ENCODE assay signal across 2 cellular contexts in the genomic region with DNA sequence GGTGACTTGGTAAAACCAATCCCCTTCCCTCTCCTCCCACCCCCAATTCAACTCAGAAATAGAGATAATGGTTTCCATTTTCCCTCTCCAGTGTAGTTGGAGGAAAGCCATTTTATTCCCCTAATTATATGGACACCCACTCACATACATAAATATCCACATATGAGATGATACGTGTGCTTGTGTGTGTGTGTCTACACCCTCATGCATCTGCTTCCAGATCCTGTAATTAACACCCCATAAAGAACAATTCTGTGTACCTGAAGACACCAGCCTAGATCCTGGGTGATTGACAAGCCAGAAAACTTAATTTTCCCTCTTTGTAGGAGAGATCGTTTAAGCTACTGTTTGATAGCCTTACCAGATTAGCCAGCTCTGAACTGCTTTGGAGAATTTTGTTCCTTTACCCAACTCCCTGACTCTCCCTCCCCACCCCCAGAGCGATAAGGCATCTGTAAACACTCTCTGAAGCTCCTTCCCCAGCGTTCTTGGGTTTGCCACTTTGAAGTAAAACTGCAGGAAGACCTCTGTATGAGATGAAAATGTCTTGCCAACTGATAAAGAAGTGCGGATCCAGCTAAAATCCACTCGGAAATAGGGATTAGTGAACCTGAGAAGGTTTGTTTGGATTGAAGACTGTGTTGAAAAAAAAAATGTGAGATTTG.
TF ChIP-seq lines count a peak whose summit lies in the region.

No MANE protein-coding gene starts in this region.

TF ChIP-seq in GM23338, 12 proteins besides CTCF, POLR2A, EP300 and RAD21 (continued from another document):
- TF ChIP-seq, protein P1, sequence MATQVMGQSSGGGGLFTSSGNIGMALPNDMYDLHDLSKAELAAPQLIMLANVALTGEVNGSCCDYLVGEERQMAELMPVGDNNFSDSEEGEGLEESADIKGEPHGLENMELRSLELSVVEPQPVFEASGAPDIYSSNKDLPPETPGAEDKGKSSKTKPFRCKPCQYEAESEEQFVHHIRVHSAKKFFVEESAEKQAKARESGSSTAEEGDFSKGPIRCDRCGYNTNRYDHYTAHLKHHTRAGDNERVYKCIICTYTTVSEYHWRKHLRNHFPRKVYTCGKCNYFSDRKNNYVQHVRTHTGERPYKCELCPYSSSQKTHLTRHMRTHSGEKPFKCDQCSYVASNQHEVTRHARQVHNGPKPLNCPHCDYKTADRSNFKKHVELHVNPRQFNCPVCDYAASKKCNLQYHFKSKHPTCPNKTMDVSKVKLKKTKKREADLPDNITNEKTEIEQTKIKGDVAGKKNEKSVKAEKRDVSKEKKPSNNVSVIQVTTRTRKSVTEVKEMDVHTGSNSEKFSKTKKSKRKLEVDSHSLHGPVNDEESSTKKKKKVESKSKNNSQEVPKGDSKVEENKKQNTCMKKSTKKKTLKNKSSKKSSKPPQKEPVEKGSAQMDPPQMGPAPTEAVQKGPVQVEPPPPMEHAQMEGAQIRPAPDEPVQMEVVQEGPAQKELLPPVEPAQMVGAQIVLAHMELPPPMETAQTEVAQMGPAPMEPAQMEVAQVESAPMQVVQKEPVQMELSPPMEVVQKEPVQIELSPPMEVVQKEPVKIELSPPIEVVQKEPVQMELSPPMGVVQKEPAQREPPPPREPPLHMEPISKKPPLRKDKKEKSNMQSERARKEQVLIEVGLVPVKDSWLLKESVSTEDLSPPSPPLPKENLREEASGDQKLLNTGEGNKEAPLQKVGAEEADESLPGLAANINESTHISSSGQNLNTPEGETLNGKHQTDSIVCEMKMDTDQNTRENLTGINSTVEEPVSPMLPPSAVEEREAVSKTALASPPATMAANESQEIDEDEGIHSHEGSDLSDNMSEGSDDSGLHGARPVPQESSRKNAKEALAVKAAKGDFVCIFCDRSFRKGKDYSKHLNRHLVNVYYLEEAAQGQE (IDR thresholded peaks at IDR 0.05; ENCODE audit: unreplicated experiment): no peak

TF ChIP-seq in WTC11, 78 proteins besides CTCF, POLR2A, EP300 and RAD21 (continued from another document):
- TF ChIP-seq, protein P2, sequence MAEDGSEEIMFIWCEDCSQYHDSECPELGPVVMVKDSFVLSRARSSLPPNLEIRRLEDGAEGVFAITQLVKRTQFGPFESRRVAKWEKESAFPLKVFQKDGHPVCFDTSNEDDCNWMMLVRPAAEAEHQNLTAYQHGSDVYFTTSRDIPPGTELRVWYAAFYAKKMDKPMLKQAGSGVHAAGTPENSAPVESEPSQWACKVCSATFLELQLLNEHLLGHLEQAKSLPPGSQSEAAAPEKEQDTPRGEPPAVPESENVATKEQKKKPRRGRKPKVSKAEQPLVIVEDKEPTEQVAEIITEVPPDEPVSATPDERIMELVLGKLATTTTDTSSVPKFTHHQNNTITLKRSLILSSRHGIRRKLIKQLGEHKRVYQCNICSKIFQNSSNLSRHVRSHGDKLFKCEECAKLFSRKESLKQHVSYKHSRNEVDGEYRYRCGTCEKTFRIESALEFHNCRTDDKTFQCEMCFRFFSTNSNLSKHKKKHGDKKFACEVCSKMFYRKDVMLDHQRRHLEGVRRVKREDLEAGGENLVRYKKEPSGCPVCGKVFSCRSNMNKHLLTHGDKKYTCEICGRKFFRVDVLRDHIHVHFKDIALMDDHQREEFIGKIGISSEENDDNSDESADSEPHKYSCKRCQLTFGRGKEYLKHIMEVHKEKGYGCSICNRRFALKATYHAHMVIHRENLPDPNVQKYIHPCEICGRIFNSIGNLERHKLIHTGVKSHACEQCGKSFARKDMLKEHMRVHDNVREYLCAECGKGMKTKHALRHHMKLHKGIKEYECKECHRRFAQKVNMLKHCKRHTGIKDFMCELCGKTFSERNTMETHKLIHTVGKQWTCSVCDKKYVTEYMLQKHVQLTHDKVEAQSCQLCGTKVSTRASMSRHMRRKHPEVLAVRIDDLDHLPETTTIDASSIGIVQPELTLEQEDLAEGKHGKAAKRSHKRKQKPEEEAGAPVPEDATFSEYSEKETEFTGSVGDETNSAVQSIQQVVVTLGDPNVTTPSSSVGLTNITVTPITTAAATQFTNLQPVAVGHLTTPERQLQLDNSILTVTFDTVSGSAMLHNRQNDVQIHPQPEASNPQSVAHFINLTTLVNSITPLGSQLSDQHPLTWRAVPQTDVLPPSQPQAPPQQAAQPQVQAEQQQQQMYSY (CRISPR knock-in tag; IDR thresholded peaks at IDR 0.05): no peak
- TF ChIP-seq ZNF232 (CRISPR knock-in tag; IDR thresholded peaks at IDR 0.05) (no peak), SOX15 (CRISPR knock-in tag; IDR thresholded peaks at IDR 0.05) (no peak), ESRRA (CRISPR knock-in tag; IDR thresholded peaks at IDR 0.05; ENCODE audit: borderline replicate concordance) (no peak), ATF1 (CRISPR knock-in tag; IDR thresholded peaks at IDR 0.05) (no peak), PRRX2 (CRISPR knock-in tag; IDR thresholded peaks at IDR 0.05) (no peak), NFATC4 (CRISPR knock-in tag; IDR thresholded peaks at IDR 0.05) (no peak), KAT7 (CRISPR knock-in tag; IDR thresholded peaks at IDR 0.05; ENCODE audit: borderline replicate concordance) (no peak), SP1 (CRISPR knock-in tag; conservative IDR thresholded peaks at IDR 0.05) (no peak), JUN (CRISPR knock-in tag; IDR thresholded peaks at IDR 0.05) (no peak), ETV6 (CRISPR knock-in tag; IDR thresholded peaks at IDR 0.05) (no peak), ZNF263 (CRISPR knock-in tag; IDR thresholded peaks at IDR 0.05; ENCODE audit: low read depth) (no peak), ZNF219 (CRISPR knock-in tag; IDR thresholded peaks at IDR 0.05; ENCODE audit: borderline replicate concordance) (no peak)
- TF ChIP-seq, protein P3, sequence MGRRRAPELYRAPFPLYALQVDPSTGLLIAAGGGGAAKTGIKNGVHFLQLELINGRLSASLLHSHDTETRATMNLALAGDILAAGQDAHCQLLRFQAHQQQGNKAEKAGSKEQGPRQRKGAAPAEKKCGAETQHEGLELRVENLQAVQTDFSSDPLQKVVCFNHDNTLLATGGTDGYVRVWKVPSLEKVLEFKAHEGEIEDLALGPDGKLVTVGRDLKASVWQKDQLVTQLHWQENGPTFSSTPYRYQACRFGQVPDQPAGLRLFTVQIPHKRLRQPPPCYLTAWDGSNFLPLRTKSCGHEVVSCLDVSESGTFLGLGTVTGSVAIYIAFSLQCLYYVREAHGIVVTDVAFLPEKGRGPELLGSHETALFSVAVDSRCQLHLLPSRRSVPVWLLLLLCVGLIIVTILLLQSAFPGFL (CRISPR knock-in tag; IDR thresholded peaks at IDR 0.05; ENCODE audit: borderline replicate concordance): no peak
- TF ChIP-seq, protein P4, sequence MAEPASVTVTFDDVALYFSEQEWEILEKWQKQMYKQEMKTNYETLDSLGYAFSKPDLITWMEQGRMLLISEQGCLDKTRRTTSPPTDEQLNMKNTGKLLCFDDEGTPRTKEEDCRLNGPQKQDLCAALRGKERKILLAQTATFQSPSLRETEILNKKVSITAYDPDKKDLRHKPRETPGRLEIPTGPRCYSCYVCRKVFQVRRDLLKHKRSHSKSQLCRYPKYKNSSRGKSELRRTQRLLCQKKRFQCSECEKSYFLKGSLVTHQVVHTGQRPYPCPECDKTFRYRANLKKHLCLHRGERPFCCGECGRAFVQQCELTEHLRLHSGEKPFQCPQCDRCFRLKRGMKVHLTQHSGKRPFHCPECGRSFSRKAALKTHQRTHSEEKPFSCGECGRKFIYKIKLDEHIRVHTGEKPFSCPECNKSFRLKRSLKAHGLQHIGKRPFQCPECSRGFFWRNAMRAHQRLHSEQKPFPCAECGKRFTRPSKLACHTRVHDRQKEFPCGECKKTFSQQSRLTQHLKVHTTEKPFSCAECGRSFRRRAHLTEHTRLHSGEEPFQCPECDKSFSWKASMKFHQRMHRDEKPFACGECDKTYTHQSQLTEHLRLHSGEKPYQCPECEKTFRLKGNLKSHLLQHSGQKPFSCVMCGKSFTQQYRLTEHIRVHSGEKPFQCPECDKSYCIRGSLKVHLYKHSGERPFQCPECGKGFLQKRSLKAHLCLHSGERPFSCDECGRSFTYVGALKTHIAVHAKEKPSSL (CRISPR knock-in tag; conservative IDR thresholded peaks at IDR 0.05): no peak
- TF ChIP-seq, protein P5, sequence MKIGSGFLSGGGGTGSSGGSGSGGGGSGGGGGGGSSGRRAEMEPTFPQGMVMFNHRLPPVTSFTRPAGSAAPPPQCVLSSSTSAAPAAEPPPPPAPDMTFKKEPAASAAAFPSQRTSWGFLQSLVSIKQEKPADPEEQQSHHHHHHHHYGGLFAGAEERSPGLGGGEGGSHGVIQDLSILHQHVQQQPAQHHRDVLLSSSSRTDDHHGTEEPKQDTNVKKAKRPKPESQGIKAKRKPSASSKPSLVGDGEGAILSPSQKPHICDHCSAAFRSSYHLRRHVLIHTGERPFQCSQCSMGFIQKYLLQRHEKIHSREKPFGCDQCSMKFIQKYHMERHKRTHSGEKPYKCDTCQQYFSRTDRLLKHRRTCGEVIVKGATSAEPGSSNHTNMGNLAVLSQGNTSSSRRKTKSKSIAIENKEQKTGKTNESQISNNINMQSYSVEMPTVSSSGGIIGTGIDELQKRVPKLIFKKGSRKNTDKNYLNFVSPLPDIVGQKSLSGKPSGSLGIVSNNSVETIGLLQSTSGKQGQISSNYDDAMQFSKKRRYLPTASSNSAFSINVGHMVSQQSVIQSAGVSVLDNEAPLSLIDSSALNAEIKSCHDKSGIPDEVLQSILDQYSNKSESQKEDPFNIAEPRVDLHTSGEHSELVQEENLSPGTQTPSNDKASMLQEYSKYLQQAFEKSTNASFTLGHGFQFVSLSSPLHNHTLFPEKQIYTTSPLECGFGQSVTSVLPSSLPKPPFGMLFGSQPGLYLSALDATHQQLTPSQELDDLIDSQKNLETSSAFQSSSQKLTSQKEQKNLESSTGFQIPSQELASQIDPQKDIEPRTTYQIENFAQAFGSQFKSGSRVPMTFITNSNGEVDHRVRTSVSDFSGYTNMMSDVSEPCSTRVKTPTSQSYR (CRISPR knock-in tag; IDR thresholded peaks at IDR 0.05): no peak
- TF ChIP-seq, protein P6, sequence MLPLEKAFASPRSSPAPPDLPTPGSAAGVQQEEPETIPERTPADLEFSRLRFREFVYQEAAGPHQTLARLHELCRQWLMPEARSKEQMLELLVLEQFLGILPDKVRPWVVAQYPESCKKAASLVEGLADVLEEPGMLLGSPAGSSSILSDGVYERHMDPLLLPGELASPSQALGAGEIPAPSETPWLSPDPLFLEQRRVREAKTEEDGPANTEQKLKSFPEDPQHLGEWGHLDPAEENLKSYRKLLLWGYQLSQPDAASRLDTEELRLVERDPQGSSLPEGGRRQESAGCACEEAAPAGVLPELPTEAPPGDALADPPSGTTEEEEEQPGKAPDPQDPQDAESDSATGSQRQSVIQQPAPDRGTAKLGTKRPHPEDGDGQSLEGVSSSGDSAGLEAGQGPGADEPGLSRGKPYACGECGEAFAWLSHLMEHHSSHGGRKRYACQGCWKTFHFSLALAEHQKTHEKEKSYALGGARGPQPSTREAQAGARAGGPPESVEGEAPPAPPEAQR (CRISPR knock-in tag; IDR thresholded peaks at IDR 0.05): no peak
- TF ChIP-seq, protein P7, sequence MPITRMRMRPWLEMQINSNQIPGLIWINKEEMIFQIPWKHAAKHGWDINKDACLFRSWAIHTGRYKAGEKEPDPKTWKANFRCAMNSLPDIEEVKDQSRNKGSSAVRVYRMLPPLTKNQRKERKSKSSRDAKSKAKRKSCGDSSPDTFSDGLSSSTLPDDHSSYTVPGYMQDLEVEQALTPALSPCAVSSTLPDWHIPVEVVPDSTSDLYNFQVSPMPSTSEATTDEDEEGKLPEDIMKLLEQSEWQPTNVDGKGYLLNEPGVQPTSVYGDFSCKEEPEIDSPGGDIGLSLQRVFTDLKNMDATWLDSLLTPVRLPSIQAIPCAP (CRISPR knock-in tag; IDR thresholded peaks at IDR 0.05): no peak
